ENCODE assay signal across 20 cellular contexts in the genomic region with DNA sequence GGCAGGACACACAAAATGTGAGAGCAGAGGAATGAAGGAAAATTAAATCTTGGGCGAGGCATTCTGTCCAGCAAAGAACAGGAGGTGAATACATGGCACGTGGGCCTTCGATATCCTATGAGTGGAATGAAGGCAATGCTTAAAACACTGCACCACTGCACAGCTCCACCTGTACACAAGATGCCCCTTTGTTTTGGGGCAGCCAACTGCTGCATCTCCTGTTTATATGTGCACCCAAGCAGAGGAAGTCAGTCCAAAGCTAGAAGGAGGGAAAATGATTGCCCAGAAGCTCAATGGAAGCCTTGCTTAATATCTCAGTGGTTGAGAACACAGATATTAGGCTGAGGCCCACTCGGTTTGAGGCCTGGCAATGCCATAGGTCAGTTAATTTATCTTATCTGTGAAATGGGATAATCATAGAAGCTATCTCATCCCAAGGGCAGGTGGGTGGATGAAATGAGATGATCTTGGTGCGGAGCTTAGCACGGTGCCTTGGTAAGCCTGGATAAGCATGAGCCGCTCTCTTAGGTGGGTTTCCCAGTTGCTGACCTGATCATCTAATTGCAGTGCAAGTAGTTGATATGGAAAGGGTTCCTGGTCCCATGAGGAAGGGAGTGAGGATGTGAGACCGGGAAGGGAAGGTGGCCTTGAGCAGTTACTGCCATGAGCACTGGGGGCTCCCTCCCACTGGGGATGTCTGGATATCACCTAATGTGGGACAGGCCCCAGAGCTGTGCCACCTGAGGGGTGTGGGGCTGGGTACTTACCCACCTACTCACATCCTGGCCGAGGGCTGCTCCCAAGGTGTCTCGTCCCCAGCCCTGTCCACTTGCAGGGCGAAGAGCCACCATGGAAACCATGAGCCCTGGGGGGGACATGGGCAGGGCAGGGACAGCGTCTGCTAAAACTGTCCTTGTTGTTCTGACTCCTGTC. TPM values are rescaled to one million over a fixed set of nuclear protein-coding genes. Genes with fewer than 3 reads are reported as not detected.
"Had no signal": no experiment of that assay in that cellular context is flagged by ENCODE, and none has a peak within 500 bp of the region (broad histone marks: within the 10 kb centered on the region; RNA-seq: fewer than 3 reads in every experiment).

No MANE protein-coding gene starts in this region.

- H3K27me3 ChIP-seq: dorsolateral prefrontal cortex, heart left ventricle, spleen, testis had no signal

- H3K4me3 Mint-ChIP-seq: activated naive CD4-positive, alpha-beta T cell treated with anti-CD3 and anti-CD28 coated beads for 36 hours; activated naive CD8-positive, alpha-beta T cell treated with anti-CD3 and anti-CD28 coated beads, Interleukin-2, amount 50 U/mL, for 24 hours; endodermal cell; naive thymus-derived CD4-positive, alpha-beta T cell; stimulated activated naive CD8-positive, alpha-beta T cell treated with anti-CD3 and anti-CD28 coated beads, Interleukin-15, amount 100 ng/mL, for 72 hours had no signal

- H3K9me3 Mint-ChIP-seq: activated naive CD4-positive, alpha-beta T cell treated with anti-CD3 and anti-CD28 coated beads for 36 hours; activated naive CD8-positive, alpha-beta T cell treated with anti-CD3 and anti-CD28 coated beads, Interleukin-2, amount 50 U/mL, for 24 hours; endodermal cell; naive thymus-derived CD4-positive, alpha-beta T cell; stimulated activated naive CD8-positive, alpha-beta T cell treated with anti-CD3 and anti-CD28 coated beads, Interleukin-15, amount 100 ng/mL, for 72 hours had no signal

- H3K27ac Mint-ChIP-seq: activated naive CD4-positive, alpha-beta T cell treated with anti-CD3 and anti-CD28 coated beads for 36 hours; activated naive CD8-positive, alpha-beta T cell treated with anti-CD3 and anti-CD28 coated beads, Interleukin-2, amount 50 U/mL, for 24 hours; endodermal cell; naive thymus-derived CD4-positive, alpha-beta T cell; stimulated activated naive CD8-positive, alpha-beta T cell treated with anti-CD3 and anti-CD28 coated beads, Interleukin-15, amount 100 ng/mL, for 72 hours had no signal

- H3K27ac ChIP-seq: dorsolateral prefrontal cortex, heart left ventricle, prostate gland, spleen, testis had no signal

- H3K27me3 Mint-ChIP-seq: activated naive CD8-positive, alpha-beta T cell treated with anti-CD3 and anti-CD28 coated beads, Interleukin-2, amount 50 U/mL, for 24 hours; stimulated activated naive CD8-positive, alpha-beta T cell treated with anti-CD3 and anti-CD28 coated beads, Interleukin-15, amount 100 ng/mL, for 72 hours had no signal

- H3K9me3 ChIP-seq: heart left ventricle, mucosa of descending colon, prostate gland, spleen, testis had no signal

- H3K4me1 Mint-ChIP-seq: activated naive CD8-positive, alpha-beta T cell treated with anti-CD3 and anti-CD28 coated beads, Interleukin-2, amount 50 U/mL, for 24 hours; naive thymus-derived CD4-positive, alpha-beta T cell; stimulated activated naive CD8-positive, alpha-beta T cell treated with anti-CD3 and anti-CD28 coated beads, Interleukin-15, amount 100 ng/mL, for 72 hours had no signal

- H3K4me1 ChIP-seq: prostate gland had no signal

- H3K36me3 Mint-ChIP-seq: naive thymus-derived CD4-positive, alpha-beta T cell had no signal

- H3K36me3 ChIP-seq: heart left ventricle, prostate gland, spleen had no signal

- DNase-seq: activated naive CD4-positive, alpha-beta T cell treated with anti-CD3 and anti-CD28 coated beads for 36 hours; activated naive CD8-positive, alpha-beta T cell treated with anti-CD3 and anti-CD28 coated beads, Interleukin-2, amount 50 U/mL, for 24 hours; aorta; dorsolateral prefrontal cortex; endodermal cell; naive thymus-derived CD4-positive, alpha-beta T cell; spleen; stimulated activated naive CD8-positive, alpha-beta T cell treated with anti-CD3 and anti-CD28 coated beads, Interleukin-15, amount 100 ng/mL, for 72 hours; SW 1271; testis had no signal

- H3K4me3 ChIP-seq: dorsolateral prefrontal cortex, heart left ventricle, mucosa of descending colon, prostate gland, spleen, testis had no signal

RNA-seq across cellular contexts. Expression of a gene that starts 9.9 kb away (rescaled TPM):
- total RNA-seq: activated CD8-positive, alpha-beta memory T cell treated with anti-CD3 and anti-CD28 coated beads for 36 hours; activated naive CD4-positive, alpha-beta T cell treated with anti-CD3 and anti-CD28 coated beads for 36 hours; aorta; bronchial epithelial cell; dorsolateral prefrontal cortex; endodermal cell; epithelial cell of proximal tubule; frontal cortex; heart left ventricle; left colon; lung microvascular endothelial cell; mucosa of descending colon; naive thymus-derived CD4-positive, alpha-beta T cell; spleen; urinary bladder had no signal
- polyA plus RNA-seq: aorta; heart left ventricle; naive thymus-derived CD4-positive, alpha-beta T cell; spleen; urinary bladder had no signal
